9 cellular contexts compared by ENCODE assay signal in the genomic region with DNA sequence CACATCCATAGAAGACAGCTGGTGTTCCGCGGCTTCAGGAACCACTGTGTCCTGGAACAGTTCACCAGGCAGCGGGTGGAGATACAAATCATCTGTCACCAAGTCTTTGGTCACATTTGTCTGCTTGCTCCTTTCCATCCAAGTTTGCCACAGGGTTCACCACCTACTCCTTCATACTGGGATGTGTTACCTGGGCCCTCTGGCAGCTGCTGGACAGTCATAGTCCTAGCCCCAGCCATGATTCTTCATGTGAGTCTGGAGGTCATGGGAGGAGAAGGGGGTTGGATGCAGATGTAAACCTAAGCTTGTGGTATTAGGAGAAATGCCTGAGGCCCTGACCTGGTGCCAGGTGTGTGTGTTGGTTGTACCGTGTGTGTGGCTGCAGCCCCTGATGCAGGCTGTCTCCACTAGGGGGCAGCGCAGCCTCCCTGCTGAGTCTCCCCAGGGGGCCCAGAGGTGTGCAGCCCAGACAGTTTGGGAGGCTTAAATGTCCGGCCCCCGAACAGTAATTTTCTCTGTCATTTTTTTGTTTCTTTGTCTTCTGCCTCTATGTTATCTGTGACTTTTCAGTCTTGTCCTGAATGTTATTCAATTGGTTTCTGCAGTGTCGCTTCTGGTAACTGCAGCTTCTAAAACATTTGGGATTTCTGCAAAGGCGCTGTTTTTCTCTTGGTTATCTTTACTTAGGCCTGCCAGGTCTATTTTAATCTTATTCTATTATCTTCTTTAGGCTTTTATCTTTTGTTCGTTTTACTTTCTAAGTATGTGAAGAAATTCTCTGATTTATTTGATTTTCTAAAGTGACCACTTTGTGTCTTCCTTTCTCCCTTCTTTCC. TPM values are rescaled to one million over a fixed set of nuclear protein-coding genes. Genes with fewer than 3 reads are reported as not detected.
A peak's percentile ranks its signal among the peaks of the same experiment; 100 is the strongest.
DNase-seq lines count a peak whose midpoint lies in the region; ATAC-seq and TF ChIP-seq lines count a peak whose summit lies in the region.
"Had no signal": no experiment of that assay in that cellular context is flagged by ENCODE, and none has a peak within 500 bp of the region (broad histone marks: within the 10 kb centered on the region; RNA-seq: fewer than 3 reads in every experiment).

No MANE protein-coding gene starts in this region.

- no peaks in the 10 kb centered on the region for H3K27me3 ChIP-seq in A673 (replicated peaks; ENCODE audit: insufficient read depth, low read depth, low read length, poor library complexity)
- peaks cover 32% of the 10 kb centered on the region for H3K27me3 ChIP-seq in PC-3 (ENCODE audit: low read length)

- H3K4me2 ChIP-seq in PC-3 (ENCODE audit: low read length) = no peak overlapping the region

- no peak overlapping the region for H3K9ac ChIP-seq in PC-3 (ENCODE audit: low read length)

- no peaks in the 10 kb centered on the region for H3K9me2 ChIP-seq in PC-3 (replicated peaks; ENCODE audit: low read length)

- H3F3A ChIP-seq in PC-3 (ENCODE audit: low read length, unreplicated experiment) = no peaks in the 10 kb centered on the region

- peak; percentile 67 for TF ChIP-seq CTCF in A673 (conservative IDR thresholded peaks at IDR 0.05; ENCODE audit: low read depth, low read length)
- peak; percentile 65 for TF ChIP-seq CTCF in PC-3 (conservative IDR thresholded peaks at IDR 0.05; ENCODE audit: low read depth, low read length)
- peak; percentile 52 for TF ChIP-seq CTCF in fibroblast of mammary gland (conservative IDR thresholded peaks at IDR 0.05; ENCODE audit: control insufficient read depth, insufficient read depth, low read depth, low read length)
- TF ChIP-seq CTCF in lower leg skin (IDR thresholded peaks at IDR 0.05) = no peak

- H4K20me1 ChIP-seq in PC-3 (ENCODE audit: low read length) = no peaks in the 10 kb centered on the region

- BruUV-seq in A673 (replicated peaks; lab: Mats Ljungman, UMichigan) (no TSS peak), PC-3 (replicated peaks; lab: Mats Ljungman, UMichigan) (no TSS peak)

- POLR2A ChIA-PET in A673 (lab: Charles Lee; ENCODE audit: low non-redundant PET) = no interaction called here
- POLR2A ChIA-PET in PC-3 (lab: Charles Lee; ENCODE audit: unreplicated experiment) = no interaction called here

- H3K27ac ChIP-seq in A673 (ENCODE audit: low read depth, low read length, poor library complexity, severe bottlenecking) = no peak overlapping the region
- no peak overlapping the region for H3K27ac ChIP-seq in PC-3 (ENCODE audit: low read length)

- H3K79me2 ChIP-seq in PC-3 (ENCODE audit: low read length) = no peaks in the 10 kb centered on the region

- no peaks in the 10 kb centered on the region for H3K4me1 ChIP-seq in A673 (ENCODE audit: insufficient read depth, low read length, poor library complexity, severe bottlenecking)
- H3K4me1 ChIP-seq in PC-3 (ENCODE audit: insufficient read depth, low read length) = no peaks in the 10 kb centered on the region

- H2AFZ ChIP-seq in PC-3 (ENCODE audit: low read length) = no peak overlapping the region

- no peak for TF ChIP-seq POLR2A in lower leg skin (IDR thresholded peaks at IDR 0.05)

- intact Hi-C loops in A673 (cut with micrococcal nuclease; ENCODE audit: unreplicated experiment) = no loop called here
- intact Hi-C loops in PC-3 (cut with micrococcal nuclease) = no loop called here
- intact Hi-C loops in lower leg skin (cut with DNase I; ENCODE audit: low total_unique reads) = no loop called here

- CTCF ChIA-PET in A673 (lab: Charles Lee) = no interaction called here
- CTCF ChIA-PET in PC-3 (lab: Charles Lee) = no interaction called here

- 66 to 67% methylated on average over 10 of the region's 10 CpGs for WGBS in lower leg skin, 2 donors

- H3K9me3 ChIP-seq in A673 (ENCODE audit: low read depth, low read length, poor library complexity, severe bottlenecking) (no peaks in the 10 kb centered on the region), PC-3 (ENCODE audit: low read length) (no peaks in the 10 kb centered on the region)

- no peaks in the 10 kb centered on the region for H3K36me3 ChIP-seq in A673 (ENCODE audit: insufficient read depth, low read length, poor library complexity, severe bottlenecking)
- no peaks in the 10 kb centered on the region for H3K36me3 ChIP-seq in PC-3 (ENCODE audit: low read depth, low read length)

- H3K4me3 ChIP-seq in A673 (ENCODE audit: low read depth, low read length, poor library complexity, severe bottlenecking) = no peak overlapping the region
- no peak overlapping the region for H3K4me3 ChIP-seq in PC-3 (ENCODE audit: low read length)
- no peak overlapping the region for H3K4me3 ChIP-seq in fibroblast of mammary gland (ENCODE audit: control insufficient read depth, low read depth, low read length)
- no peak overlapping the region for H3K4me3 ChIP-seq in lower leg skin (ENCODE audit: low read depth, poor library complexity, severe bottlenecking)

- DNase-seq in A673 (ENCODE audit: low spot score) (no peak), PC-3 (peak; percentile 12), fibroblast of mammary gland (ENCODE audit: low read depth) (peak; percentile 5), lower leg skin (ENCODE audit: low spot score in 2 of 2) (no peak), COLO829 (ENCODE audit: low spot score) (no peak)
- DNase-seq in stimulated activated CD4-positive, alpha-beta T cell treated with anti-CD3 and anti-CD28 coated beads, Interleukin-2, amount 100 ng/mL, for 24 hours = peak; percentile 22 to 62

- ATAC-seq in GM18868 (IDR thresholded peaks at IDR 0.05; ENCODE audit: unreplicated experiment) (peak; percentile 94), PC-3 (no peak), HG03565 (IDR thresholded peaks at IDR 0.05; ENCODE audit: unreplicated experiment) (no peak)

RNA-seq across cellular contexts. Expression of gene NPS, which starts 14.8 kb away (rescaled TPM):
- total RNA-seq in A673 (2021) (not detected in 2 replicates), PC-3 (2014; rRNA removed) (not detected in 2 replicates), lower leg skin (not detected)
- total RNA-seq: skeletal muscle tissue had no signal

Comparison
In these comparisons a context has a peak if more than half of its experiments do, and no peak if none do; other contexts are left out.
1. DNase-seq: peak in PC-3 (single experiment), fibroblast of mammary gland (single experiment) and stimulated activated CD4-positive, alpha-beta T cell treated with anti-CD3 and anti-CD28 coated beads, Interleukin-2, amount 100 ng/mL, for 24 hours (2 of 2); none in A673 (single experiment), lower leg skin (0 of 2) and COLO829 (single experiment).
2. CTCF ChIP-seq: peak in A673 (single experiment), PC-3 (single experiment) and fibroblast of mammary gland (single experiment); none in lower leg skin (0 of 3).